In genomic region chr3:129315386-129315991, GRCh38 we compare ENCODE assay signal across 8 cellular contexts. TPM values are rescaled to one million over a fixed set of nuclear protein-coding genes. Genes with fewer than 3 reads are reported as not detected.
DNase-seq lines count a peak whose midpoint lies in the region; ATAC-seq, FAIRE-seq and TF ChIP-seq lines count a peak whose summit lies in the region.

No MANE protein-coding gene starts in this region.

- in situ Hi-C loops in HepG2 (cut with HindIII; ENCODE audit: extremely low pct_ligation_motif_present, low pct_unique_long_range_greater_than_20kb): no loop called here

- H3K27me3 ChIP-seq in HepG2 (ENCODE audit: control insufficient read depth in 1 of 2, insufficient read depth in 2 of 2, low read length in 2 of 2): no peaks in the 10 kb centered on the region; a peak in 1 of 5 replicates

- H2AFZ ChIP-seq in HepG2 (ENCODE audit: low read length): no peak overlapping the region

- peak overlapping the region; percentile 92 to 98 (median 95) for H3K4me3 ChIP-seq in HepG2 (replicated peaks in 1 of 3; ENCODE audit: insufficient read depth in 1 of 3, low read depth in 2 of 3, low read length in 3 of 3)

- peaks cover 23% of the 10 kb centered on the region for H3K4me1 Mint-ChIP-seq in T-helper 1 cell treated with Interleukin-12 subunit alpha and Interleukin-12 subunit beta and Interleukin-4 antibody, amounts not matched to agents 30 μg/mL and 1 μg/mL, for 36 hours (ENCODE audit: low read depth)
- peaks cover 56% of the 10 kb centered on the region for H3K4me1 Mint-ChIP-seq in stimulated activated effector memory CD8-positive, alpha-beta T cell treated with anti-CD3 and anti-CD28 coated beads, Interleukin-12 subunit alpha, Interleukin-12 subunit beta, amount 100 ng/mL, for 72 hours

- no peaks in the 10 kb centered on the region for H3K9me3 ChIP-seq in HepG2 (ENCODE audit: low read length)

- TF ChIP-seq EP300 in HepG2 (IDR thresholded peaks at IDR 0.05; ENCODE audit: low read depth in 2 of 2, low read length in 2 of 2): no peak
- TF ChIP-seq EP300 in HepG2 (CRISPR knock-in tag; IDR thresholded peaks at IDR 0.05; ENCODE audit: borderline replicate concordance): no peak

- TF ChIP-seq RAD21 in HepG2 (CRISPR knock-in tag; IDR thresholded peaks at IDR 0.05): no peak

- DNase-seq in Ammon's horn (ENCODE audit: low spot score) (peak; percentile 42), HepG2 (ENCODE audit: low spot score) (no peak), NCI-H2107 (lab: John Stamatoyannopoulos, UW) (no peak)
- DNase-seq in central memory CD4-positive, alpha-beta T cell: peak; percentile 30
- DNase-seq in stimulated activated effector memory CD8-positive, alpha-beta T cell treated with anti-CD3 and anti-CD28 coated beads, Interleukin-12 subunit alpha, Interleukin-12 subunit beta, amount 100 ng/mL, for 72 hours (ENCODE audit: low spot score in 2 of 2): peak; percentile 26 to 78

- ATAC-seq in GM21825 (IDR thresholded peaks at IDR 0.05; ENCODE audit: unreplicated experiment): peak; percentile 2
- ATAC-seq in HepG2: no peak
- peak; percentile 1 for ATAC-seq in stimulated activated effector memory CD8-positive, alpha-beta T cell treated with anti-CD3 and anti-CD28 coated beads, Interleukin-12 subunit alpha, Interleukin-12 subunit beta, amount 100 ng/mL, for 72 hours
- no peak for ATAC-seq in HG03469 (IDR thresholded peaks at IDR 0.05; ENCODE audit: unreplicated experiment)

- POLR2A ChIA-PET in HepG2 (lab: Yijun Ruan, JAX): interaction anchor here (0.7 to 3.5 kb wide), 21 partner anchors 12 to 316 kb away, joined by 3 to 33 read pairs (median 4); partner anchors contain the start of genes CNBP, COPG1, HMCES and IFT122

- WGBS in HepG2 (ENCODE audit: low lambda C conversion rate): under 1% methylated on average over 18 of the region's 64 CpGs

- no peaks in the 10 kb centered on the region for H3K36me3 ChIP-seq in HepG2 (replicated peaks in 1 of 2; ENCODE audit: control insufficient read depth in 1 of 2, insufficient read depth in 2 of 2, low read length in 2 of 2)

- no peaks in the 10 kb centered on the region for H3K9me3 Mint-ChIP-seq in T-helper 1 cell treated with Interleukin-12 subunit alpha and Interleukin-12 subunit beta and Interleukin-4 antibody, amounts not matched to agents 30 μg/mL and 1 μg/mL, for 36 hours
- no peaks in the 10 kb centered on the region for H3K9me3 Mint-ChIP-seq in stimulated activated effector memory CD8-positive, alpha-beta T cell treated with anti-CD3 and anti-CD28 coated beads, Interleukin-12 subunit alpha, Interleukin-12 subunit beta, amount 100 ng/mL, for 72 hours

- H3K27me3 Mint-ChIP-seq in T-helper 1 cell treated with Interleukin-12 subunit alpha and Interleukin-12 subunit beta and Interleukin-4 antibody, amounts not matched to agents 30 μg/mL and 1 μg/mL, for 36 hours (ENCODE audit: low read depth): no peaks in the 10 kb centered on the region

- peak overlapping the region; percentile 93 for H3K4me2 ChIP-seq in HepG2 (ENCODE audit: low read depth, low read length)

- peak overlapping the region; percentile 75 for H3K27ac ChIP-seq in HepG2 (ENCODE audit: extremely low read length, insufficient read depth, low read length)

- H3K36me3 Mint-ChIP-seq in T-helper 1 cell treated with Interleukin-12 subunit alpha and Interleukin-12 subunit beta and Interleukin-4 antibody, amounts not matched to agents 30 μg/mL and 1 μg/mL, for 36 hours (ENCODE audit: low read depth): peaks cover 8% of the 10 kb centered on the region
- H3K36me3 Mint-ChIP-seq in stimulated activated effector memory CD8-positive, alpha-beta T cell treated with anti-CD3 and anti-CD28 coated beads, Interleukin-12 subunit alpha, Interleukin-12 subunit beta, amount 100 ng/mL, for 72 hours: peaks cover 30% of the 10 kb centered on the region

- peak overlapping the region; percentile 97 for H3K4me3 Mint-ChIP-seq in T-helper 1 cell treated with Interleukin-12 subunit alpha and Interleukin-12 subunit beta and Interleukin-4 antibody, amounts not matched to agents 30 μg/mL and 1 μg/mL, for 36 hours
- H3K4me3 Mint-ChIP-seq in stimulated activated effector memory CD8-positive, alpha-beta T cell treated with anti-CD3 and anti-CD28 coated beads, Interleukin-12 subunit alpha, Interleukin-12 subunit beta, amount 100 ng/mL, for 72 hours: peak overlapping the region; percentile 90

- no peak for TF ChIP-seq CTCF in HepG2 (CRISPR knock-in tag; IDR thresholded peaks at IDR 0.05)

- H3K27ac Mint-ChIP-seq in T-helper 1 cell treated with Interleukin-12 subunit alpha and Interleukin-12 subunit beta and Interleukin-4 antibody, amounts not matched to agents 30 μg/mL and 1 μg/mL, for 36 hours: peak overlapping the region; percentile 94
- peak overlapping the region; percentile 96 for H3K27ac Mint-ChIP-seq in stimulated activated effector memory CD8-positive, alpha-beta T cell treated with anti-CD3 and anti-CD28 coated beads, Interleukin-12 subunit alpha, Interleukin-12 subunit beta, amount 100 ng/mL, for 72 hours

- H3K4me1 ChIP-seq in HepG2 (ENCODE audit: insufficient read depth, low read length): peaks cover 29% of the 10 kb centered on the region

- peak overlapping the region; percentile 88 for H3K9ac ChIP-seq in HepG2 (ENCODE audit: insufficient read depth, low read depth, low read length)

- H4K20me1 ChIP-seq in HepG2 (ENCODE audit: insufficient read depth, low read length): peaks cover 8% of the 10 kb centered on the region; the same call in 1 of the 2 replicates

- FAIRE-seq in HepG2 (lab: Jason Lieb, UNC): no peak

- H3K79me2 ChIP-seq in HepG2 (ENCODE audit: insufficient read depth, low read length): peaks cover 5% of the 10 kb centered on the region

- TF ChIP-seq POLR2A in HepG2 (IDR thresholded peaks at IDR 0.05; ENCODE audit: insufficient read depth in 1 of 2, low read depth in 2 of 2, low read length in 2 of 2): peak in 1 of 2 experiments; percentile 16; a peak in 1 of 4 replicates

- BruUV-seq in HepG2 (replicated peaks; lab: Mats Ljungman, UMichigan): TSS peak; percentile 85

- CTCF ChIA-PET in HepG2 (lab: Yijun Ruan, JAX; ENCODE audit: low intra/inter-chr PET ratio, low total read pairs): no interaction called here

- intact Hi-C loops in HepG2 (cut with micrococcal nuclease; ENCODE audit: unreplicated experiment): no loop called here

TF ChIP-seq in HepG2, 621 proteins besides CTCF, POLR2A, EP300 and RAD21 (continues in another document):
- no peak for TF ChIP-seq PAWR (CRISPR knock-in tag; IDR thresholded peaks at IDR 0.05; ENCODE audit: borderline replicate concordance)
- 0 out of 2 replicates have a peak, but pooled peaks have one; percentile 40 for TF ChIP-seq CHCHD3 (CRISPR knock-in tag; IDR thresholded peaks at IDR 0.05)
- TF ChIP-seq THAP7 (CRISPR knock-in tag; IDR thresholded peaks at IDR 0.05): 0 out of 2 replicates have a peak, but pooled peaks have one; percentile 17
- TF ChIP-seq PREB (CRISPR knock-in tag; IDR thresholded peaks at IDR 0.05): no peak

RNA-seq across cellular contexts. Expression of gene HMCES, which starts 36.8 kb away (rescaled TPM):
- 37.5 and 52.4 TPM in 2 replicates for total RNA-seq in HepG2 (2016; rRNA removed; fragmentation: Illumina TruSeq; extraction: Trizol)
- 5.9 and 6.0 TPM in 2 replicates for total RNA-seq in HepG2 (2016; cell fraction: cytosol; rRNA removed; fragmentation: Illumina TruSeq; extraction: Trizol; ENCODE audit: low read depth)
- 39.9 and 50.0 TPM in 2 replicates for total RNA-seq in HepG2 (2016; cell fraction: insoluble cytoplasmic fraction; rRNA removed; fragmentation: Illumina TruSeq; extraction: Trizol)
- 15.6 and 17.9 TPM in 2 replicates for total RNA-seq in HepG2 (2016; cell fraction: membrane; rRNA removed; fragmentation: Illumina TruSeq; extraction: Trizol)
- total RNA-seq in HepG2 (2016; cell fraction: nucleus; rRNA removed; fragmentation: Illumina TruSeq; extraction: Trizol): 19.5 and 22.8 TPM in 2 replicates
- polyA plus RNA-seq in HepG2 (2011; rRNA removed): 16.1 and 20.1 TPM in 2 replicates
- 12.5 and 16.0 TPM in 2 replicates for polyA plus RNA-seq in HepG2 (2011; cell fraction: cytosol; rRNA removed)
- 7.8 and 11.5 TPM in 2 replicates for polyA plus RNA-seq in HepG2 (2011; cell fraction: nucleus; rRNA removed)
- 23.1 and 26.3 TPM in 2 replicates for polyA plus RNA-seq in HepG2 (2012)
- polyA plus RNA-seq in HepG2 (2016; cell fraction: cytosol; fragmentation: Illumina TruSeq; extraction: Trizol; ENCODE audit: low read depth): 10.2 and 11.1 TPM in 2 replicates
- 61.1 and 65.6 TPM in 2 replicates for polyA plus RNA-seq in HepG2 (2016; cell fraction: insoluble cytoplasmic fraction; fragmentation: Illumina TruSeq; extraction: Trizol; ENCODE audit: low read depth)
- polyA plus RNA-seq in HepG2 (2016; cell fraction: membrane; fragmentation: Illumina TruSeq; extraction: Trizol; ENCODE audit: low read depth): 16.9 and 18.1 TPM in 2 replicates
- 34.4 and 36.9 TPM in 2 replicates for polyA plus RNA-seq in HepG2 (2016; cell fraction: nucleus; fragmentation: Illumina TruSeq; extraction: Trizol; ENCODE audit: insufficient read depth, low read depth)
- polyA minus RNA-seq in HepG2 (2011; rRNA and poly(A)+ RNA removed; ENCODE audit: low replicate concordance): 9.7 and 17.6 TPM in 2 replicates
- 12.7 and 20.2 TPM in 2 replicates for polyA minus RNA-seq in HepG2 (2011; cell fraction: cytosol; rRNA and poly(A)+ RNA removed)
- polyA minus RNA-seq in HepG2 (2011; cell fraction: nucleus; rRNA and poly(A)+ RNA removed): 7.2 and 8.7 TPM in 2 replicates

Comparison
In these comparisons a context has a peak if more than half of its experiments do, and no peak if none do; other contexts are left out.
1. DNase-seq: peak in Ammon's horn (single experiment), central memory CD4-positive, alpha-beta T cell (single experiment) and stimulated activated effector memory CD8-positive, alpha-beta T cell treated with anti-CD3 and anti-CD28 coated beads, Interleukin-12 subunit alpha, Interleukin-12 subunit beta, amount 100 ng/mL, for 72 hours (2 of 2); none in HepG2 (single experiment) and NCI-H2107 (single experiment).
2. ATAC-seq: peak in GM21825 (single experiment) and stimulated activated effector memory CD8-positive, alpha-beta T cell treated with anti-CD3 and anti-CD28 coated beads, Interleukin-12 subunit alpha, Interleukin-12 subunit beta, amount 100 ng/mL, for 72 hours (single experiment); none in HepG2 (single experiment) and HG03469 (single experiment).